Comparison of ENCODE assay signal across 13 cellular contexts in genomic region chr20:8094845-8095244, GRCh38. TPM values are rescaled to one million over a fixed set of nuclear protein-coding genes. Genes with fewer than 3 reads are reported as not detected.
DNase-seq lines count a peak whose midpoint lies in the region; ATAC-seq and TF ChIP-seq lines count a peak whose summit lies in the region.
"Had no signal": no experiment of that assay in that cellular context is flagged by ENCODE, and none has a peak within 500 bp of the region (broad histone marks: within the 10 kb centered on the region; RNA-seq: fewer than 3 reads in every experiment).

No MANE protein-coding gene starts in this region.

- no peak for TF ChIP-seq POLR2A in sigmoid colon (IDR thresholded peaks at IDR 0.05)

- H3K4me3 ChIP-seq in foreskin fibroblast (ENCODE audit: low read depth in 1 of 2, low read length in 2 of 2) (no peak overlapping the region), sigmoid colon (no peak overlapping the region)

- H3K4me1 ChIP-seq in sigmoid colon: peaks cover 0 to 40% (median 37%) of the 10 kb centered on the region in 4 donors

- DNase-seq in GM03348 (ENCODE audit: low spot score): peak; percentile 35
- peak; percentile 11 to 25 for DNase-seq in SHP77 (lab: John Stamatoyannopoulos, UW)
- DNase-seq in foreskin fibroblast: peak; percentile 82 to 90
- DNase-seq in sigmoid colon: no peak
- no peak for DNase-seq in G401 (ENCODE audit: low spot score)
- DNase-seq in activated CD4-positive, alpha-beta T cell treated with anti-CD3 and anti-CD28 coated beads, Interleukin-2, amount 50 U/mL, for 1 hour: no peak
- no peak for DNase-seq in effector CD8-positive, alpha-beta T cell (lab: John Stamatoyannopoulos, UW)
- DNase-seq: activated CD4-positive, alpha-beta T cell treated with anti-CD3 and anti-CD28 coated beads, Interleukin-2, amount 10 ng/mL, durations not matched to agents 24 days and 14 days; naive B cell; NCI-H2107; stimulated activated naive B cell treated with anti-CD40 and anti-IgM and Interleukin-4, amounts not matched to agents 10 μg/mL and 1 μg/mL and 100 μg/mL, for 72 hours had no signal

- intact Hi-C loops in sigmoid colon (cut with DNase I): no loop called here

- 21 to 43% methylated on average over 2 of the region's 2 CpGs for WGBS in sigmoid colon, 2 donors

- peak overlapping the region; percentile 61 to 81 (median 76) for H3K27ac ChIP-seq in sigmoid colon

- no peaks in the 10 kb centered on the region for H3K27me3 ChIP-seq in sigmoid colon

- in situ Hi-C loops in G401 (cut with HindIII; ENCODE audit: low sequenced_read_pairs): no loop called here

- no peak for ATAC-seq in GM21723 (IDR thresholded peaks at IDR 0.05; ENCODE audit: unreplicated experiment)
- ATAC-seq: activated naive CD4-positive, alpha-beta T cell treated with anti-CD3 and anti-CD28 coated beads, Interleukin-2, amount 50 U/mL, for 72 hours had no signal

- TF ChIP-seq EP300 in sigmoid colon (IDR thresholded peaks at IDR 0.05): peak in 3 of 4 donors; percentile 32 to 69 (median 37)

- H3K36me3 ChIP-seq in sigmoid colon: no peaks in the 10 kb centered on the region

- H3K9me3 ChIP-seq in sigmoid colon: no peaks in the 10 kb centered on the region

- TF ChIP-seq CTCF in foreskin fibroblast (IDR thresholded peaks at IDR 0.05; ENCODE audit: low read depth, low read length) (no peak), sigmoid colon (IDR thresholded peaks at IDR 0.05) (no peak)

RNA-seq across cellular contexts. Expression of gene PLCB1, which starts 37.2 kb away (rescaled TPM):
- 100 to 1,000 TPM in 2 of 4 donors, 10 to 100 TPM in 2; 86.7 to 117 (median 102) TPM for total RNA-seq in sigmoid colon
- polyA plus RNA-seq in sigmoid colon: 1 to 10 TPM in 2 of 3 donors, under 1 TPM in 1; 0.92 to 3.6 (median 3.4) TPM
- total RNA-seq in G401 (2014; rRNA removed; shearing (Covaris generic)): not detected in 2 replicates

Comparison
In these comparisons a context has a peak if more than half of its experiments do, and no peak if none do; other contexts are left out.
1. DNase-seq: peak in GM03348 (single experiment), SHP77 (2 of 2) and foreskin fibroblast (2 of 2); none in sigmoid colon (single experiment), G401 (single experiment), activated CD4-positive, alpha-beta T cell treated with anti-CD3 and anti-CD28 coated beads, Interleukin-2, amount 50 U/mL, for 1 hour (single experiment) and effector CD8-positive, alpha-beta T cell (single experiment).
2. RNA of gene PLCB1, which starts 37.2 kb away (total RNA-seq): 86.7 to 117 TPM in sigmoid colon; not detected in G401; every median in the first group is over 10 times any median in the second.